Comparison of ENCODE assay signal across 8 cellular contexts in genomic region chr17:60390881-60391418, GRCh38. TPM values are rescaled to one million over a fixed set of nuclear protein-coding genes. Genes with fewer than 3 reads are reported as not detected.
A peak's percentile ranks its signal among the peaks of the same experiment; 100 is the strongest.
DNase-seq lines count a peak whose midpoint lies in the region; ATAC-seq and TF ChIP-seq lines count a peak whose summit lies in the region.

No MANE protein-coding gene starts in this region.

- H3K27ac Mint-ChIP-seq in natural killer cell treated with Interleukin-12 subunit alpha and Interleukin-12 subunit beta and Interleukin-15 and Interleukin-18, amount 100 ng/mL, for 72 hours = peak overlapping the region; percentile 89 to 97

- no peaks in the 10 kb centered on the region for H3K27me3 Mint-ChIP-seq in natural killer cell treated with Interleukin-12 subunit alpha and Interleukin-12 subunit beta and Interleukin-15 and Interleukin-18, amount 100 ng/mL, for 72 hours

- H3K9me3 Mint-ChIP-seq in natural killer cell treated with Interleukin-12 subunit alpha and Interleukin-12 subunit beta and Interleukin-15 and Interleukin-18, amount 100 ng/mL, for 72 hours = no peaks in the 10 kb centered on the region

- H3K36me3 Mint-ChIP-seq in natural killer cell treated with Interleukin-12 subunit alpha and Interleukin-12 subunit beta and Interleukin-15 and Interleukin-18, amount 100 ng/mL, for 72 hours = peaks cover 4% of the 10 kb centered on the region

- ATAC-seq in natural killer cell treated with Interleukin-12 subunit alpha and Interleukin-12 subunit beta and Interleukin-15 and Interleukin-18, amount 100 ng/mL, for 72 hours = no peak
- ATAC-seq in GM21723 (IDR thresholded peaks at IDR 0.05; ENCODE audit: unreplicated experiment) = no peak

- POLR2A ChIA-PET in GM10248 (lab: Yijun Ruan, JAX) = interaction anchor here (0.6 kb wide), 1 partner anchor 1305 kb away, joined by 5 read pairs; no protein-coding TSS in a partner anchor

- H3K4me1 Mint-ChIP-seq in natural killer cell treated with Interleukin-12 subunit alpha and Interleukin-12 subunit beta and Interleukin-15 and Interleukin-18, amount 100 ng/mL, for 72 hours (ENCODE audit: low read depth in 2 of 2) = peaks cover 43 to 54% of the 10 kb centered on the region in 2 donors

- no peak for TF ChIP-seq CTCF in GM10248 (IDR thresholded peaks at IDR 0.05; ENCODE audit: control extremely low read depth, extremely low read depth, low read depth, missing control alignments)

- peak overlapping the region; percentile 96 for H3K4me3 Mint-ChIP-seq in natural killer cell treated with Interleukin-12 subunit alpha and Interleukin-12 subunit beta and Interleukin-15 and Interleukin-18, amount 100 ng/mL, for 72 hours

- CTCF ChIA-PET in GM10248 (lab: Yijun Ruan, JAX) = interaction anchor here (0.9 to 1.7 kb wide), 3 partner anchors 13 to 210 kb away, joined by 3 to 5 read pairs (median 3); no protein-coding TSS in a partner anchor

- peak; percentile 27 for DNase-seq in NCI-H2171 treated with DMSO at 0.1 percent for 48 hours (lab: John Stamatoyannopoulos, UW)
- no peak for DNase-seq in NCI-H2171 (lab: John Stamatoyannopoulos, UW)
- peak; percentile 12 for DNase-seq in NCI-H2029 treated with DMSO at 0.1 percent for 48 hours (lab: John Stamatoyannopoulos, UW)
- DNase-seq in activated T-cell treated with anti-CD3 and anti-CD28 coated beads for 24 hours (ENCODE audit: low read depth) = peak; percentile 7
- peak; percentile 54 for DNase-seq in fibroblast of gingiva (ENCODE audit: low read depth)
- peak; percentile 72 for DNase-seq in natural killer cell treated with Interleukin-12 subunit alpha and Interleukin-12 subunit beta and Interleukin-15 and Interleukin-18, amount 100 ng/mL, for 72 hours (ENCODE audit: low spot score)
- DNase-seq in GM10248 (ENCODE audit: extremely low spot score) = no peak

RNA-seq across cellular contexts. Expression of gene USP32, which starts 1.0 kb away (rescaled TPM):
- 10 to 100 TPM; 58.7 to 64.1 TPM for total RNA-seq in natural killer cell treated with Interleukin-12 subunit alpha and Interleukin-12 subunit beta and Interleukin-15 and Interleukin-18, amount 100 ng/mL, for 72 hours

RNA-seq across cellular contexts. Expression of gene CHCT1, which starts 31.3 kb away (rescaled TPM):
- not detected for total RNA-seq in natural killer cell treated with Interleukin-12 subunit alpha and Interleukin-12 subunit beta and Interleukin-15 and Interleukin-18, amount 100 ng/mL, for 72 hours

Comparison
In these comparisons a context has a peak if more than half of its experiments do, and no peak if none do; other contexts are left out.
1. DNase-seq: peak in NCI-H2171 treated with DMSO at 0.1 percent for 48 hours (single experiment), NCI-H2029 treated with DMSO at 0.1 percent for 48 hours (single experiment), activated T-cell treated with anti-CD3 and anti-CD28 coated beads for 24 hours (single experiment), fibroblast of gingiva (single experiment) and natural killer cell treated with Interleukin-12 subunit alpha and Interleukin-12 subunit beta and Interleukin-15 and Interleukin-18, amount 100 ng/mL, for 72 hours (single experiment); none in NCI-H2171 (single experiment) and GM10248 (single experiment).